In genomic region chr3:72183489-72183888, GRCh38 we compare ENCODE assay signal across 6 cellular contexts.
"Had no signal": no experiment of that assay in that cellular context is flagged by ENCODE, and none has a peak within 500 bp of the region (broad histone marks: within the 10 kb centered on the region; RNA-seq: fewer than 3 reads in every experiment).

No MANE protein-coding gene starts in this region.

- H3K4me2 ChIP-seq: KMS-11 had no signal

- DNase-seq: IMR-90, KBM-7, KG1 had no signal

- H3K4me3 ChIP-seq: K562 had no signal

- H3K27ac ChIP-seq: HL-60, KMS-11 had no signal
